22 cellular contexts compared by ENCODE assay signal in the genomic region with DNA sequence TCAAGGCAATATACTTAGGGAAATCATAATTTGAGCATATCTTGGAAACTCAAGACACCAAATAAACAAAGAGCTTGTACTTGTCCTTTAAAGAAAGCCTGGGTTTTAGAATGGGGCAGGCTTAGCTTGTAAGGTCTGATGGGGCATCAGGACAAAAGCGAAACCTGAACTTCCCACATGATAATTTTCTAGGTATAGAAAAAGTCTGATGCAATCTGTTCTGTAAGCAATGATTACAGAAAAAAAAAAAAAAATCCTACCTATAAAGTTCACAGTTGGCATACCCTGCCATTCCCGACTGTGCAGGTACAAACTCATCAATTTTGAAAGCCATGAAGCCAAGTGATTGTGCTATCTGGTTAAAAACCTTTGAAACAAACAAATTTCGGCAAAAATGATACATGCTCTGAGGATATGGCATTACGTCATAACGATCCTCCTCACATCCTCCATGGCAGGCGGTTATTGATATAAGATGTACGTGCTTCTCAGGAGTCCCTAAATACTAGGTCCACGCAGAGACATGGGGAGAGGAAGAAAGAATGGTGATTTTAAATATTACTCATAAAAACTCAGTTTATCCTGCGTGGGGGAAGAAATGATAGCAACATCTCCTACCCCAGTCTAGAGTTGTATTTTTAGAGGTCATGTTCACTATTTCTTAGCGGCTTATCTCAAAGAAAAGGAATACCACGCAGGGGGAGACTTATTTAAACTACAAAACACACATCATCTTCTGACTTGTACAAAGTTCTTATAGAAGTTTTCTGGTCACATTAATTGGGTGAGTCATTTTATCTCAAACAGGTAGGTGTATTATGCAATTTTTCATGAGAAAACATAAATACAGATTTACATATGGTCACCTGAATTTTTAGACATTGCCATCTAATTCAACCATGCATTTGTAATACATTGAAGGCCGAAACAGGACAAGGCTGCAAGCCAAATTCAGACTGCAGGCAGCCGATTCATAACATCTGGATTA. TPM values are rescaled to one million over a fixed set of nuclear protein-coding genes. Genes with fewer than 3 reads are reported as not detected.
DNase-seq lines count a peak whose midpoint lies in the region; ATAC-seq, FAIRE-seq and TF ChIP-seq lines count a peak whose summit lies in the region.
"Had no signal": no experiment of that assay in that cellular context is flagged by ENCODE, and none has a peak within 500 bp of the region (broad histone marks: within the 10 kb centered on the region; RNA-seq: fewer than 3 reads in every experiment).

No MANE protein-coding gene starts in this region.

- peaks cover 40% of the 10 kb centered on the region for H3K79me2 ChIP-seq in mammary epithelial cell (ENCODE audit: insufficient read depth, low read length)

- no peak overlapping the region for H3K27ac Mint-ChIP-seq in MCF 10A (ENCODE audit: low read depth, unreplicated experiment)
- H3K27ac Mint-ChIP-seq in stimulated activated memory B cell treated with anti-CD40 and anti-IgM and Interleukin-4, amounts not matched to agents 10 μg/mL and 1 μg/mL and 100 μg/mL, for 72 hours: peak overlapping the region; percentile 30

- H3K36me3 ChIP-seq in mammary epithelial cell (ENCODE audit: insufficient read depth, low read length) (no peaks in the 10 kb centered on the region), bronchial epithelial cell (ENCODE audit: control insufficient read depth, insufficient read depth, low read length) (no peaks in the 10 kb centered on the region)
- H3K36me3 ChIP-seq: esophagus squamous epithelium, upper lobe of right lung had no signal

- H3K4me2 ChIP-seq in mammary epithelial cell (ENCODE audit: insufficient read depth, low read depth, low read length): peak overlapping the region; percentile 61

- ATAC-seq in stimulated activated memory B cell treated with anti-CD40 and anti-IgM and Interleukin-4, amounts not matched to agents 10 μg/mL and 1 μg/mL and 100 μg/mL, for 72 hours: no peak
- no peak for ATAC-seq in esophagus mucosa
- ATAC-seq: left colon; naive thymus-derived CD4-positive, alpha-beta T cell; upper lobe of right lung had no signal

- H2AFZ ChIP-seq in mammary epithelial cell (ENCODE audit: low read depth, low read length): no peak overlapping the region

- H3K4me1 Mint-ChIP-seq in MCF 10A (ENCODE audit: insufficient read depth, unreplicated experiment): peaks cover 43% of the 10 kb centered on the region
- H3K4me1 Mint-ChIP-seq in stimulated activated memory B cell treated with anti-CD40 and anti-IgM and Interleukin-4, amounts not matched to agents 10 μg/mL and 1 μg/mL and 100 μg/mL, for 72 hours: peaks cover 69% of the 10 kb centered on the region

- H4K20me1 ChIP-seq in mammary epithelial cell (ENCODE audit: insufficient read depth, low read length): no peaks in the 10 kb centered on the region

- FAIRE-seq in bronchial epithelial cell (lab: Jason Lieb, UNC): no peak
- FAIRE-seq: colon had no signal

- POLR2A ChIA-PET in MCF 10A (lab: Yijun Ruan, JAX): interaction anchor here (0.6 to 3.1 kb wide), 9 partner anchors 11 to 126 kb away, joined by 3 to 17 read pairs (median 5); a partner anchor contains a TSS

- H3K27ac ChIP-seq in mammary epithelial cell (ENCODE audit: insufficient read depth, low read depth, low read length): no peak overlapping the region
- H3K27ac ChIP-seq: esophagus squamous epithelium, upper lobe of right lung, VCaP had no signal

- no peaks in the 10 kb centered on the region for H3K36me3 Mint-ChIP-seq in MCF 10A (ENCODE audit: insufficient read depth, unreplicated experiment)
- H3K36me3 Mint-ChIP-seq in stimulated activated memory B cell treated with anti-CD40 and anti-IgM and Interleukin-4, amounts not matched to agents 10 μg/mL and 1 μg/mL and 100 μg/mL, for 72 hours: peaks cover 8% of the 10 kb centered on the region
- H3K36me3 Mint-ChIP-seq: IgD-negative memory B cell had no signal

- no TSS peak for BruUV-seq in mammary epithelial cell (replicated peaks; lab: Mats Ljungman, UMichigan)
- BruUV-seq in MCF 10A (replicated peaks; lab: Mats Ljungman, UMichigan): no TSS peak

- no peak overlapping the region for H3K4me3 Mint-ChIP-seq in MCF 10A (ENCODE audit: unreplicated experiment)
- no peak overlapping the region for H3K4me3 Mint-ChIP-seq in stimulated activated memory B cell treated with anti-CD40 and anti-IgM and Interleukin-4, amounts not matched to agents 10 μg/mL and 1 μg/mL and 100 μg/mL, for 72 hours

- 96% methylated on average over 13 of the region's 13 CpGs for WGBS in mammary epithelial cell (ENCODE audit: low coverage, missing lambda C conversion rate)

- H3K4me1 ChIP-seq in mammary epithelial cell (ENCODE audit: insufficient read depth, low read length): peaks cover 46% of the 10 kb centered on the region

- H3K9ac ChIP-seq in mammary epithelial cell (ENCODE audit: insufficient read depth, low read length): no peak overlapping the region

- H3K27me3 ChIP-seq in mammary epithelial cell (ENCODE audit: insufficient read depth, low read length): no peaks in the 10 kb centered on the region
- H3K27me3 ChIP-seq in bronchial epithelial cell (ENCODE audit: control insufficient read depth, insufficient read depth, low read length): no peaks in the 10 kb centered on the region
- H3K27me3 ChIP-seq: esophagus squamous epithelium, upper lobe of right lung had no signal

- CTCF ChIA-PET in mammary epithelial cell (lab: Charles Lee; ENCODE audit: low non-redundant PET) (interaction anchor here (0.6 kb wide), 1 partner anchor 28 kb away, joined by 13 read pairs; no protein-coding TSS in a partner anchor), MCF 10A (lab: Yijun Ruan, JAX) (interaction anchor here (0.6 to 2.6 kb wide), 5 partner anchors 24 to 151 kb away, joined by 3 to 13 read pairs (median 4); no protein-coding TSS in a partner anchor)

- TF ChIP-seq CTCF in mammary epithelial cell (conservative IDR thresholded peaks at IDR 0.05 in 1 of 2, IDR thresholded peaks at IDR 0.05 in 1 of 2; ENCODE audit: extremely low read depth in 1 of 2, insufficient read depth in 1 of 2, low read depth in 1 of 2, low read length in 2 of 2) (no peak), MCF 10A (IDR thresholded peaks at IDR 0.05; ENCODE audit: unreplicated experiment) (no peak), bronchial epithelial cell (IDR thresholded peaks at IDR 0.05; ENCODE audit: insufficient read depth, low read length, severe bottlenecking) (no peak)

- dilution Hi-C loops in mammary epithelial cell (cut with HindIII; ENCODE audit: low sequenced_read_pairs): no loop called here

- intact Hi-C loops in mammary epithelial cell (cut with micrococcal nuclease) (no loop called here), MCF 10A (cut with micrococcal nuclease) (no loop called here)

- no peaks in the 10 kb centered on the region for H3K27me3 Mint-ChIP-seq in MCF 10A (ENCODE audit: insufficient read depth, unreplicated experiment)
- H3K27me3 Mint-ChIP-seq in stimulated activated memory B cell treated with anti-CD40 and anti-IgM and Interleukin-4, amounts not matched to agents 10 μg/mL and 1 μg/mL and 100 μg/mL, for 72 hours: no peaks in the 10 kb centered on the region

- no peaks in the 10 kb centered on the region for H3K9me3 ChIP-seq in mammary epithelial cell (replicated peaks; ENCODE audit: insufficient read depth, low read length)
- H3K9me3 ChIP-seq: esophagus squamous epithelium, upper lobe of right lung had no signal

- DNase-seq in mammary epithelial cell: no peak
- no peak for DNase-seq in MCF 10A (ENCODE audit: unreplicated experiment)
- peak; percentile 44 for DNase-seq in NOMO-1 treated with DMSO at 0.1 percent for 48 hours (lab: John Stamatoyannopoulos, UW; ENCODE audit: unreplicated experiment)
- DNase-seq in bronchial epithelial cell (ENCODE audit: low read depth): peak; percentile 59
- no peak for DNase-seq in SIG-M5 (lab: John Stamatoyannopoulos, UW)
- DNase-seq in NCI-H1417 (lab: John Stamatoyannopoulos, UW): no peak
- DNase-seq: activated CD8-positive, alpha-beta memory T cell treated with anti-CD3 and anti-CD28 coated beads, Interleukin-2, amount 50 U/mL, for 48 hours; AML-193; DMS153; esophagus squamous epithelium; hippocampal formation; left colon; naive thymus-derived CD4-positive, alpha-beta T cell; NCI-H146; NCI-H69; SHP77 treated with DMSO at 0.1 percent for 48 hours; upper lobe of right lung had no signal

- in situ Hi-C loops in mammary epithelial cell (cut with MboI; ENCODE audit: low sequenced_read_pairs in 2 of 2): no loop called here

- no peaks in the 10 kb centered on the region for H3K9me3 Mint-ChIP-seq in MCF 10A (ENCODE audit: unreplicated experiment)
- H3K9me3 Mint-ChIP-seq in stimulated activated memory B cell treated with anti-CD40 and anti-IgM and Interleukin-4, amounts not matched to agents 10 μg/mL and 1 μg/mL and 100 μg/mL, for 72 hours: no peaks in the 10 kb centered on the region

- H3K4me3 ChIP-seq in mammary epithelial cell (replicated peaks in 1 of 3; ENCODE audit: insufficient read depth in 1 of 3, low read depth in 2 of 3, low read length in 3 of 3) (no peak overlapping the region), bronchial epithelial cell (ENCODE audit: low read depth, low read length) (no peak overlapping the region)
- H3K4me3 ChIP-seq: esophagus squamous epithelium, upper lobe of right lung had no signal

RNA-seq across cellular contexts. Expression of a gene that starts 27.0 kb away (rescaled TPM):
- total RNA-seq in mammary epithelial cell: 1 to 10 TPM; 5.2 to 7.8 TPM
- 4.7 TPM for polyA plus RNA-seq in mammary epithelial cell
- 4.9 TPM for polyA minus RNA-seq in mammary epithelial cell
- total RNA-seq in MCF 10A (2022): 3.6 and 4.4 TPM in 2 replicates
- total RNA-seq in bronchial epithelial cell: 9.2 and 9.6 TPM in 2 replicates
- 2.4 TPM for total RNA-seq in esophagus mucosa
- polyA plus RNA-seq: IgD-negative memory B cell had no signal

Comparison
In these comparisons a context has a peak if more than half of its experiments do, and no peak if none do; other contexts are left out.
1. DNase-seq: peak in NOMO-1 treated with DMSO at 0.1 percent for 48 hours (single experiment) and bronchial epithelial cell (single experiment); none in mammary epithelial cell (single experiment), MCF 10A (single experiment), SIG-M5 (single experiment) and NCI-H1417 (0 of 3).